ENCODE assay signal across 1 cellular context in the genomic region with DNA sequence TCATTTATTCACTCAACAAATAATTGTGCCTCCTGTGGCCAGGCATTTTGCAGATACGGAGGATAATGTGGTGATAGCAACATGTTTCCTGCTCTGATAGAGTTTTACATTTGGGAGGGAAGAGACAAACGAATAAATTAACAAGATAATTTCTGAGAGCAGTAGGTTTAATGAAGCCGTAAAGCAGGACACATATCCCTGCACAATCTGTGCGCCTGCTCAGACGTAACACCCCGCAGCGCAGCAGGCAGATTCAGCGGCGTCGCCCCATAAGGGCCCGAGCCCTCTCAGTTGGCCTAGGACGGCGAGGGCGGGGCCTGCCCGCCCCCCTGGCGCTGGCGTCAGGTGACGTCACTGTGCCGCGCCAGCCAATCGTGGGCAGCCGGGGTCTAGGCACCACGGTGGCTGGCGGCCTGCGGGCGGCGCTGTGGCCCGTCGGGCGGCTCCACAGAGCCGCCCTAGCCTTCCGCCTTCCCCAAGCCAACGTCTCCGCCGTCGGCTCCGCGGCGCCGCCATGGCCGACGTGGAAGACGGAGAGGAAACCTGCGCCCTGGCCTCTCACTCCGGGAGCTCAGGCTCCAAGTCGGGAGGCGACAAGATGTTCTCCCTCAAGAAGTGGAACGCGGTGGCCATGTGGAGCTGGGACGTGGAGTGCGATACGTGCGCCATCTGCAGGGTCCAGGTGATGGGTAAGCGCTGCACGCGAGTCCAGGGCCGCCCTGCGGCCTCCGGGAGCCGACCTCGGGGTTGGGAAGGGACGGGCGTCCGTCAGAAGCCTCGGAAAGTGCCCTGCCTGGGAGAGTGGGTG.
TF ChIP-seq lines count a peak whose summit lies in the region.

A gene (plus strand): TSS at position 471 of the 808 bp plus-strand sequence. CDS start 44 bp downstream, at position 515.

TF ChIP-seq in HepG2, 621 proteins besides CTCF, POLR2A, EP300 and RAD21 (continued from another document and continues in another):
- TF ChIP-seq, protein P1, sequence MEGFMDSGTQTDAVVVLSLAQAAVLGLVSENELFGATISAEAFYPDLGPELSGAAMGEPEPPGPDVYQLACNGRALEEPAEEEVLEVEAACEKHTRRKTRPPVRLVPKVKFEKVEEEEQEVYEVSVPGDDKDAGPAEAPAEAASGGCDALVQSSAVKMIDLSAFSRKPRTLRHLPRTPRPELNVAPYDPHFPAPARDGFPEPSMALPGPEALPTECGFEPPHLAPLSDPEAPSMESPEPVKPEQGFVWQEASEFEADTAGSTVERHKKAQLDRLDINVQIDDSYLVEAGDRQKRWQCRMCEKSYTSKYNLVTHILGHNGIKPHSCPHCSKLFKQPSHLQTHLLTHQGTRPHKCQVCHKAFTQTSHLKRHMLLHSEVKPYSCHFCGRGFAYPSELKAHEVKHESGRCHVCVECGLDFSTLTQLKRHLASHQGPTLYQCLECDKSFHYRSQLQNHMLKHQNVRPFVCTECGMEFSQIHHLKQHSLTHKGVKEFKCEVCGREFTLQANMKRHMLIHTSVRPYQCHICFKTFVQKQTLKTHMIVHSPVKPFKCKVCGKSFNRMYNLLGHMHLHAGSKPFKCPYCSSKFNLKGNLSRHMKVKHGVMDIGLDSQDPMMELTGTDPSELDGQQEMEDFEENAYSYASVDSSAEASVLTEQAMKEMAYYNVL (CRISPR knock-in tag; IDR thresholded peaks at IDR 0.05; ENCODE audit: borderline replicate concordance) = no peak
- TF ChIP-seq NFKBIZ (CRISPR knock-in tag; IDR thresholded peaks at IDR 0.05) (no peak), GPN1 (CRISPR knock-in tag; IDR thresholded peaks at IDR 0.05; ENCODE audit: borderline replicate concordance) (no peak), SALL2 (CRISPR knock-in tag; IDR thresholded peaks at IDR 0.05) (0 out of 2 replicates have a peak, but pooled peaks have one; percentile 23), ZNF782 (CRISPR knock-in tag; IDR thresholded peaks at IDR 0.05; ENCODE audit: borderline replicate concordance) (no peak), ZSCAN29 (CRISPR knock-in tag; conservative IDR thresholded peaks at IDR 0.05) (peak; percentile 21; the same call in 1 of the 2 replicates), ZFP37 (CRISPR knock-in tag; IDR thresholded peaks at IDR 0.05; ENCODE audit: borderline replicate concordance) (0 out of 2 replicates have a peak, but pooled peaks have one; percentile 57), SPEN (CRISPR knock-in tag; IDR thresholded peaks at IDR 0.05; ENCODE audit: low read depth) (peak; percentile 75), ZNF607 (CRISPR knock-in tag; IDR thresholded peaks at IDR 0.05; ENCODE audit: borderline replicate concordance) (peak; percentile 49; the same call in 1 of the 2 replicates), ATAD3A (CRISPR knock-in tag; IDR thresholded peaks at IDR 0.05) (no peak), ZNF230 (CRISPR knock-in tag; IDR thresholded peaks at IDR 0.05) (no peak; the same call in 1 of the 2 replicates), ZNF12 (CRISPR knock-in tag; IDR thresholded peaks at IDR 0.05) (no peak), NCOA2 (CRISPR knock-in tag; IDR thresholded peaks at IDR 0.05) (peak; percentile 10; the same call in 1 of the 2 replicates), MTF1 (CRISPR knock-in tag; IDR thresholded peaks at IDR 0.05) (no peak), RBM22 (optimal IDR thresholded peaks at IDR 0.05; ENCODE audit: low read length) (no peak), U2AF2 (IDR thresholded peaks at IDR 0.05; ENCODE audit: low read depth, low read length) (no peak), ZNF713 (CRISPR knock-in tag; IDR thresholded peaks at IDR 0.05) (no peak), ZBTB42 (CRISPR knock-in tag; IDR thresholded peaks at IDR 0.05) (no peak), YEATS2 (CRISPR knock-in tag; IDR thresholded peaks at IDR 0.05; ENCODE audit: borderline replicate concordance) (peak; percentile 77; the same call in 1 of the 2 replicates), KLF11 (CRISPR knock-in tag; IDR thresholded peaks at IDR 0.05) (peak; percentile 49; the same call in 1 of the 2 replicates), TEAD2 (CRISPR knock-in tag; IDR thresholded peaks at IDR 0.05) (no peak), ZNF20 (CRISPR knock-in tag; IDR thresholded peaks at IDR 0.05) (no peak), SNRNP70 (IDR thresholded peaks at IDR 0.05; ENCODE audit: low read depth, low read length) (no peak), ZNF34 (CRISPR knock-in tag; IDR thresholded peaks at IDR 0.05; ENCODE audit: borderline replicate concordance) (0 out of 2 replicates have a peak, but pooled peaks have one; percentile 17), HOXD1 (CRISPR knock-in tag; IDR thresholded peaks at IDR 0.05) (peak; percentile 4), IKZF1 (IDR thresholded peaks at IDR 0.05) (no peak)
- TF ChIP-seq, protein P2, sequence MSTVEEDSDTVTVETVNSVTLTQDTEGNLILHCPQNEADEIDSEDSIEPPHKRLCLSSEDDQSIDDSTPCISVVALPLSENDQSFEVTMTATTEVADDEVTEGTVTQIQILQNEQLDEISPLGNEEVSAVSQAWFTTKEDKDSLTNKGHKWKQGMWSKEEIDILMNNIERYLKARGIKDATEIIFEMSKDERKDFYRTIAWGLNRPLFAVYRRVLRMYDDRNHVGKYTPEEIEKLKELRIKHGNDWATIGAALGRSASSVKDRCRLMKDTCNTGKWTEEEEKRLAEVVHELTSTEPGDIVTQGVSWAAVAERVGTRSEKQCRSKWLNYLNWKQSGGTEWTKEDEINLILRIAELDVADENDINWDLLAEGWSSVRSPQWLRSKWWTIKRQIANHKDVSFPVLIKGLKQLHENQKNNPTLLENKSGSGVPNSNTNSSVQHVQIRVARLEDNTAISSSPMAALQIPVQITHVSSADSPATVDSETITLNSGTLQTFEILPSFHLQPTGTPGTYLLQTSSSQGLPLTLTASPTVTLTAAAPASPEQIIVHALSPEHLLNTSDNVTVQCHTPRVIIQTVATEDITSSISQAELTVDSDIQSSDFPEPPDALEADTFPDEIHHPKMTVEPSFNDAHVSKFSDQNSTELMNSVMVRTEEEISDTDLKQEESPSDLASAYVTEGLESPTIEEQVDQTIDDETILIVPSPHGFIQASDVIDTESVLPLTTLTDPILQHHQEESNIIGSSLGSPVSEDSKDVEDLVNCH (CRISPR knock-in tag; IDR thresholded peaks at IDR 0.05) = 0 out of 2 replicates have a peak, but pooled peaks have one; percentile 39
- TF ChIP-seq, protein P3, sequence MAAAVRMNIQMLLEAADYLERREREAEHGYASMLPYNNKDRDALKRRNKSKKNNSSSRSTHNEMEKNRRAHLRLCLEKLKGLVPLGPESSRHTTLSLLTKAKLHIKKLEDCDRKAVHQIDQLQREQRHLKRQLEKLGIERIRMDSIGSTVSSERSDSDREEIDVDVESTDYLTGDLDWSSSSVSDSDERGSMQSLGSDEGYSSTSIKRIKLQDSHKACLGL (CRISPR knock-in tag; IDR thresholded peaks at IDR 0.05) = peak; percentile 88
- TF ChIP-seq, protein P4, sequence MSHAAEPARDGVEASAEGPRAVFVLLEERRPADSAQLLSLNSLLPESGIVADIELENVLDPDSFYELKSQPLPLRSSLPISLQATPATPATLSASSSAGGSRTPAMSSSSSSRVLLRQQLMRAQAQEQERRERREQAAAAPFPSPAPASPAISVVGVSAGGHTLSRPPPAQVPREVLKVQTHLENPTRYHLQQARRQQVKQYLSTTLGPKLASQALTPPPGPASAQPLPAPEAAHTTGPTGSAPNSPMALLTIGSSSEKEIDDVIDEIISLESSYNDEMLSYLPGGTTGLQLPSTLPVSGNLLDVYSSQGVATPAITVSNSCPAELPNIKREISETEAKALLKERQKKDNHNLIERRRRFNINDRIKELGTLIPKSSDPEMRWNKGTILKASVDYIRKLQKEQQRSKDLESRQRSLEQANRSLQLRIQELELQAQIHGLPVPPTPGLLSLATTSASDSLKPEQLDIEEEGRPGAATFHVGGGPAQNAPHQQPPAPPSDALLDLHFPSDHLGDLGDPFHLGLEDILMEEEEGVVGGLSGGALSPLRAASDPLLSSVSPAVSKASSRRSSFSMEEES (CRISPR knock-in tag; IDR thresholded peaks at IDR 0.05) = no peak
- TF ChIP-seq, protein P5, sequence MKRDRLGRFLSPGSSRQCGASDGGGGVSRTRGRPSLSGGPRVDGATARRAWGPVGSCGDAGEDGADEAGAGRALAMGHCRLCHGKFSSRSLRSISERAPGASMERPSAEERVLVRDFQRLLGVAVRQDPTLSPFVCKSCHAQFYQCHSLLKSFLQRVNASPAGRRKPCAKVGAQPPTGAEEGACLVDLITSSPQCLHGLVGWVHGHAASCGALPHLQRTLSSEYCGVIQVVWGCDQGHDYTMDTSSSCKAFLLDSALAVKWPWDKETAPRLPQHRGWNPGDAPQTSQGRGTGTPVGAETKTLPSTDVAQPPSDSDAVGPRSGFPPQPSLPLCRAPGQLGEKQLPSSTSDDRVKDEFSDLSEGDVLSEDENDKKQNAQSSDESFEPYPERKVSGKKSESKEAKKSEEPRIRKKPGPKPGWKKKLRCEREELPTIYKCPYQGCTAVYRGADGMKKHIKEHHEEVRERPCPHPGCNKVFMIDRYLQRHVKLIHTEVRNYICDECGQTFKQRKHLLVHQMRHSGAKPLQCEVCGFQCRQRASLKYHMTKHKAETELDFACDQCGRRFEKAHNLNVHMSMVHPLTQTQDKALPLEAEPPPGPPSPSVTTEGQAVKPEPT (CRISPR knock-in tag; IDR thresholded peaks at IDR 0.05; ENCODE audit: low read depth) = no peak
- TF ChIP-seq, protein P6, sequence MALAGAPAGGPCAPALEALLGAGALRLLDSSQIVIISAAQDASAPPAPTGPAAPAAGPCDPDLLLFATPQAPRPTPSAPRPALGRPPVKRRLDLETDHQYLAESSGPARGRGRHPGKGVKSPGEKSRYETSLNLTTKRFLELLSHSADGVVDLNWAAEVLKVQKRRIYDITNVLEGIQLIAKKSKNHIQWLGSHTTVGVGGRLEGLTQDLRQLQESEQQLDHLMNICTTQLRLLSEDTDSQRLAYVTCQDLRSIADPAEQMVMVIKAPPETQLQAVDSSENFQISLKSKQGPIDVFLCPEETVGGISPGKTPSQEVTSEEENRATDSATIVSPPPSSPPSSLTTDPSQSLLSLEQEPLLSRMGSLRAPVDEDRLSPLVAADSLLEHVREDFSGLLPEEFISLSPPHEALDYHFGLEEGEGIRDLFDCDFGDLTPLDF (CRISPR knock-in tag; IDR thresholded peaks at IDR 0.05) = peak; percentile 42; the same call in 1 of the 2 replicates
- TF ChIP-seq, protein P7, sequence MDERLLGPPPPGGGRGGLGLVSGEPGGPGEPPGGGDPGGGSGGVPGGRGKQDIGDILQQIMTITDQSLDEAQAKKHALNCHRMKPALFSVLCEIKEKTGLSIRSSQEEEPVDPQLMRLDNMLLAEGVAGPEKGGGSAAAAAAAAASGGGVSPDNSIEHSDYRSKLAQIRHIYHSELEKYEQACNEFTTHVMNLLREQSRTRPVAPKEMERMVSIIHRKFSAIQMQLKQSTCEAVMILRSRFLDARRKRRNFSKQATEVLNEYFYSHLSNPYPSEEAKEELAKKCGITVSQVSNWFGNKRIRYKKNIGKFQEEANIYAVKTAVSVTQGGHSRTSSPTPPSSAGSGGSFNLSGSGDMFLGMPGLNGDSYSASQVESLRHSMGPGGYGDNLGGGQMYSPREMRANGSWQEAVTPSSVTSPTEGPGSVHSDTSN (CRISPR knock-in tag; IDR thresholded peaks at IDR 0.05) = no peak
- TF ChIP-seq, protein P8, sequence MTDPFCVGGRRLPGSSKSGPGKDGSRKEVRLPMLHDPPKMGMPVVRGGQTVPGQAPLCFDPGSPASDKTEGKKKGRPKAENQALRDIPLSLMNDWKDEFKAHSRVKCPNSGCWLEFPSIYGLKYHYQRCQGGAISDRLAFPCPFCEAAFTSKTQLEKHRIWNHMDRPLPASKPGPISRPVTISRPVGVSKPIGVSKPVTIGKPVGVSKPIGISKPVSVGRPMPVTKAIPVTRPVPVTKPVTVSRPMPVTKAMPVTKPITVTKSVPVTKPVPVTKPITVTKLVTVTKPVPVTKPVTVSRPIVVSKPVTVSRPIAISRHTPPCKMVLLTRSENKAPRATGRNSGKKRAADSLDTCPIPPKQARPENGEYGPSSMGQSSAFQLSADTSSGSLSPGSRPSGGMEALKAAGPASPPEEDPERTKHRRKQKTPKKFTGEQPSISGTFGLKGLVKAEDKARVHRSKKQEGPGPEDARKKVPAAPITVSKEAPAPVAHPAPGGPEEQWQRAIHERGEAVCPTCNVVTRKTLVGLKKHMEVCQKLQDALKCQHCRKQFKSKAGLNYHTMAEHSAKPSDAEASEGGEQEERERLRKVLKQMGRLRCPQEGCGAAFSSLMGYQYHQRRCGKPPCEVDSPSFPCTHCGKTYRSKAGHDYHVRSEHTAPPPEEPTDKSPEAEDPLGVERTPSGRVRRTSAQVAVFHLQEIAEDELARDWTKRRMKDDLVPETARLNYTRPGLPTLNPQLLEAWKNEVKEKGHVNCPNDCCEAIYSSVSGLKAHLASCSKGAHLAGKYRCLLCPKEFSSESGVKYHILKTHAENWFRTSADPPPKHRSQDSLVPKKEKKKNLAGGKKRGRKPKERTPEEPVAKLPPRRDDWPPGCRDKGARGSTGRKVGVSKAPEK (CRISPR knock-in tag; IDR thresholded peaks at IDR 0.05; ENCODE audit: borderline replicate concordance) = 0 out of 2 replicates have a peak, but pooled peaks have one; percentile 13
- TF ChIP-seq, protein P9, sequence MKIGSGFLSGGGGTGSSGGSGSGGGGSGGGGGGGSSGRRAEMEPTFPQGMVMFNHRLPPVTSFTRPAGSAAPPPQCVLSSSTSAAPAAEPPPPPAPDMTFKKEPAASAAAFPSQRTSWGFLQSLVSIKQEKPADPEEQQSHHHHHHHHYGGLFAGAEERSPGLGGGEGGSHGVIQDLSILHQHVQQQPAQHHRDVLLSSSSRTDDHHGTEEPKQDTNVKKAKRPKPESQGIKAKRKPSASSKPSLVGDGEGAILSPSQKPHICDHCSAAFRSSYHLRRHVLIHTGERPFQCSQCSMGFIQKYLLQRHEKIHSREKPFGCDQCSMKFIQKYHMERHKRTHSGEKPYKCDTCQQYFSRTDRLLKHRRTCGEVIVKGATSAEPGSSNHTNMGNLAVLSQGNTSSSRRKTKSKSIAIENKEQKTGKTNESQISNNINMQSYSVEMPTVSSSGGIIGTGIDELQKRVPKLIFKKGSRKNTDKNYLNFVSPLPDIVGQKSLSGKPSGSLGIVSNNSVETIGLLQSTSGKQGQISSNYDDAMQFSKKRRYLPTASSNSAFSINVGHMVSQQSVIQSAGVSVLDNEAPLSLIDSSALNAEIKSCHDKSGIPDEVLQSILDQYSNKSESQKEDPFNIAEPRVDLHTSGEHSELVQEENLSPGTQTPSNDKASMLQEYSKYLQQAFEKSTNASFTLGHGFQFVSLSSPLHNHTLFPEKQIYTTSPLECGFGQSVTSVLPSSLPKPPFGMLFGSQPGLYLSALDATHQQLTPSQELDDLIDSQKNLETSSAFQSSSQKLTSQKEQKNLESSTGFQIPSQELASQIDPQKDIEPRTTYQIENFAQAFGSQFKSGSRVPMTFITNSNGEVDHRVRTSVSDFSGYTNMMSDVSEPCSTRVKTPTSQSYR (CRISPR knock-in tag; IDR thresholded peaks at IDR 0.05; ENCODE audit: borderline replicate concordance) = 0 out of 2 replicates have a peak, but pooled peaks have one; percentile 10
- TF ChIP-seq, protein P10, sequence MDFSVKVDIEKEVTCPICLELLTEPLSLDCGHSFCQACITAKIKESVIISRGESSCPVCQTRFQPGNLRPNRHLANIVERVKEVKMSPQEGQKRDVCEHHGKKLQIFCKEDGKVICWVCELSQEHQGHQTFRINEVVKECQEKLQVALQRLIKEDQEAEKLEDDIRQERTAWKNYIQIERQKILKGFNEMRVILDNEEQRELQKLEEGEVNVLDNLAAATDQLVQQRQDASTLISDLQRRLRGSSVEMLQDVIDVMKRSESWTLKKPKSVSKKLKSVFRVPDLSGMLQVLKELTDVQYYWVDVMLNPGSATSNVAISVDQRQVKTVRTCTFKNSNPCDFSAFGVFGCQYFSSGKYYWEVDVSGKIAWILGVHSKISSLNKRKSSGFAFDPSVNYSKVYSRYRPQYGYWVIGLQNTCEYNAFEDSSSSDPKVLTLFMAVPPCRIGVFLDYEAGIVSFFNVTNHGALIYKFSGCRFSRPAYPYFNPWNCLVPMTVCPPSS (IDR thresholded peaks at IDR 0.05) = no peak
